Comparison of ENCODE assay signal across 2 cellular contexts in the genomic region with DNA sequence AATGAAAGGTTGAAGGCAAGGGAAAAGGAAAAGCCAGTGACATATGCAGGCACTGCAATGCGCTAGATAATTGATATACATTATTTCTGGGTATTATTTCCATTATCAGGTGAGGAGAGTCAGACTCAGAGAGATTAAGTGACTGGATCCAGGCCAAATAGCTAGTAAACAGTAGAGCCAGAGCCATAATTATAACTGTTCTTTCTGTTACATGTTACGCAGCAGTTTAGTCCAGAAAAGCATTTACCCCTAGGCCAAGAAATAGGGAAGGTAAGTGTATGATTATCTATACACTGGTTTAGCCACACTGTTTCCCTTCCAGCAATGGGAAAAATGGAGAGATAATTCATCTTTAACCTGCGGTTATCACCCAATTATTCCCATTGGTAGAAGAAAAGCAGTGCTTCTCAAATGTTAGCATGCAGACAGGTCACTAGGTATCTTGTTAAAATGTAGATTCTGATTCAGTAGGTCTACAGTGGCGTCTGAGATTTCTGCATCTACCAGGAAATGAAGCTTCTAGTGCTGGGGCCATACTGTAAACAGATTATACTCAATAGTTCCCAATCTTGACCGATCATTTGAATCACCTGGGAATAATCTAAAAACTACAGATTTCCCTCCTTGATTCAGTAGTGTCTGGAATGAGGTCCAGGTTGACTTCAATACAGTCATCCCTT.
TF ChIP-seq lines count a peak whose summit lies in the region.

No MANE protein-coding gene starts in this region.

TF ChIP-seq in SK-N-SH, 30 proteins besides CTCF, POLR2A, EP300 and RAD21 (continued from another document):
- no peak for TF ChIP-seq MEF2A (IDR thresholded peaks at IDR 0.05; ENCODE audit: borderline replicate concordance, low read depth)
- TF ChIP-seq, protein P1, sequence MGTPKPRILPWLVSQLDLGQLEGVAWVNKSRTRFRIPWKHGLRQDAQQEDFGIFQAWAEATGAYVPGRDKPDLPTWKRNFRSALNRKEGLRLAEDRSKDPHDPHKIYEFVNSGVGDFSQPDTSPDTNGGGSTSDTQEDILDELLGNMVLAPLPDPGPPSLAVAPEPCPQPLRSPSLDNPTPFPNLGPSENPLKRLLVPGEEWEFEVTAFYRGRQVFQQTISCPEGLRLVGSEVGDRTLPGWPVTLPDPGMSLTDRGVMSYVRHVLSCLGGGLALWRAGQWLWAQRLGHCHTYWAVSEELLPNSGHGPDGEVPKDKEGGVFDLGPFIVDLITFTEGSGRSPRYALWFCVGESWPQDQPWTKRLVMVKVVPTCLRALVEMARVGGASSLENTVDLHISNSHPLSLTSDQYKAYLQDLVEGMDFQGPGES (IDR thresholded peaks at IDR 0.05; ENCODE audit: low read depth, low read length) = no peak
- no peak; the same call in none of the 2 replicates for TF ChIP-seq GATA2 (CRISPR knock-in tag; IDR thresholded peaks at IDR 0.05)
- TF ChIP-seq YY1 (IDR thresholded peaks at IDR 0.05; ENCODE audit: low read depth) = no peak
TF ChIP-seq in SK-N-SH: peak in this region for 1.

TF ChIP-seq in SK-N-SH treated with all-trans-retinoic acid at 6 μM for 48 hours, 23 proteins besides CTCF, POLR2A, EP300 and RAD21 (continued from another document):
- TF ChIP-seq, protein P2, sequence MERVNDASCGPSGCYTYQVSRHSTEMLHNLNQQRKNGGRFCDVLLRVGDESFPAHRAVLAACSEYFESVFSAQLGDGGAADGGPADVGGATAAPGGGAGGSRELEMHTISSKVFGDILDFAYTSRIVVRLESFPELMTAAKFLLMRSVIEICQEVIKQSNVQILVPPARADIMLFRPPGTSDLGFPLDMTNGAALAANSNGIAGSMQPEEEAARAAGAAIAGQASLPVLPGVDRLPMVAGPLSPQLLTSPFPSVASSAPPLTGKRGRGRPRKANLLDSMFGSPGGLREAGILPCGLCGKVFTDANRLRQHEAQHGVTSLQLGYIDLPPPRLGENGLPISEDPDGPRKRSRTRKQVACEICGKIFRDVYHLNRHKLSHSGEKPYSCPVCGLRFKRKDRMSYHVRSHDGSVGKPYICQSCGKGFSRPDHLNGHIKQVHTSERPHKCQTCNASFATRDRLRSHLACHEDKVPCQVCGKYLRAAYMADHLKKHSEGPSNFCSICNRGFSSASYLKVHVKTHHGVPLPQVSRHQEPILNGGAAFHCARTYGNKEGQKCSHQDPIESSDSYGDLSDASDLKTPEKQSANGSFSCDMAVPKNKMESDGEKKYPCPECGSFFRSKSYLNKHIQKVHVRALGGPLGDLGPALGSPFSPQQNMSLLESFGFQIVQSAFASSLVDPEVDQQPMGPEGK (CRISPR knock-in tag; IDR thresholded peaks at IDR 0.05; ENCODE audit: borderline replicate concordance) = no peak
- TF ChIP-seq TCF4 (CRISPR knock-in tag; IDR thresholded peaks at IDR 0.05; ENCODE audit: borderline replicate concordance) (no peak), GLIS3 (CRISPR knock-in tag; IDR thresholded peaks at IDR 0.05) (no peak), OSR1 (CRISPR knock-in tag; IDR thresholded peaks at IDR 0.05) (no peak), ESRRG (CRISPR knock-in tag; IDR thresholded peaks at IDR 0.05) (no peak), CSDC2 (CRISPR knock-in tag; IDR thresholded peaks at IDR 0.05) (no peak), TOX (CRISPR knock-in tag; IDR thresholded peaks at IDR 0.05; ENCODE audit: borderline replicate concordance) (no peak)
- TF ChIP-seq, protein P3, sequence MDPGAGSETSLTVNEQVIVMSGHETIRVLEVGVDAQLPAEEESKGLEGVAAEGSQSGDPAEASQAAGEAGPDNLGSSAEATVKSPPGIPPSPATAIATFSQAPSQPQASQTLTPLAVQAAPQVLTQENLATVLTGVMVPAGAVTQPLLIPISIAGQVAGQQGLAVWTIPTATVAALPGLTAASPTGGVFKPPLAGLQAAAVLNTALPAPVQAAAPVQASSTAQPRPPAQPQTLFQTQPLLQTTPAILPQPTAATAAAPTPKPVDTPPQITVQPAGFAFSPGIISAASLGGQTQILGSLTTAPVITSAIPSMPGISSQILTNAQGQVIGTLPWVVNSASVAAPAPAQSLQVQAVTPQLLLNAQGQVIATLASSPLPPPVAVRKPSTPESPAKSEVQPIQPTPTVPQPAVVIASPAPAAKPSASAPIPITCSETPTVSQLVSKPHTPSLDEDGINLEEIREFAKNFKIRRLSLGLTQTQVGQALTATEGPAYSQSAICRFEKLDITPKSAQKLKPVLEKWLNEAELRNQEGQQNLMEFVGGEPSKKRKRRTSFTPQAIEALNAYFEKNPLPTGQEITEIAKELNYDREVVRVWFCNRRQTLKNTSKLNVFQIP (CRISPR knock-in tag; IDR thresholded peaks at IDR 0.05; ENCODE audit: borderline replicate concordance, low read depth) = no peak
